ENCODE assay signal across 8 cellular contexts in the genomic region with DNA sequence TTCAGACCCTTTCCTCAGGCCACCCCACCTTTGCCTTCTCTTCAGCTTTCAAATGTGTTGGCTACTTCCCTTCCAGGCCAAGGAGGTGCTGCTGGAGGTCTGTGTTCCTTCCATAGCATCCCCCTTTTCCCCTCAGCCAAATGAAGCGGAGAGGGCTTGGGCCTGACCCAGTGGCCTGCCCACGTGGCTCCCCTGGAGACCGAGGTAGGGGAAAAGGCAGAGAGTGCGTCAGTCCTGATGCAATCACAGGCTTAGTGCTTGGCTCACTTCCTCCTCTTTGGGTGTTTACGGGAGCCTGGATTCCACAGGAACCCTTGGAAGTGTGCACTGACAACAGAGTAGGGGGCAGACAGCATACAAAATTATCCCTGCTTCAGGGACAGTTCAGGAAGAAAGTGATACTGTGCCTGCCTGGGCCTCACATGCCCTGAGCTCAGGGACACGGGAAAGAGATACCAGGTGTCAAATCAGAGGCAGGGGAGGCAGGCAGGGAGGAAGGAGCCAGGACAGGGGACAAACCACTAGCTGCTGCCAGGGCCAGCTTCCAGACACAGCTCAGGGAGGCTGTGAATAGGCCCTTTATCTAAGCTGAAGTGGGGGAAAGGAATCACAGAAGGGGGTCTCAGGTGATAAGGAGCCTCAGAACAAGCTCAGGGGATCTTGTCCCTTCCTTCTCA. TPM values are rescaled to one million over a fixed set of nuclear protein-coding genes. Genes with fewer than 3 reads are reported as not detected.
DNase-seq lines count a peak whose midpoint lies in the region; ATAC-seq and TF ChIP-seq lines count a peak whose summit lies in the region.

No MANE protein-coding gene starts in this region.

- H3K4me3 Mint-ChIP-seq in H9, result no peak overlapping the region; a peak in 1 of 5 replicates
- H3K4me3 Mint-ChIP-seq in endodermal cell, result peak overlapping the region; percentile 5

- H2BK15ac ChIP-seq in H9 (ENCODE audit: low read depth, low read length), result no peak overlapping the region

- H2BK12ac ChIP-seq in H9 (ENCODE audit: insufficient read length, low read depth, low read length), result no peak overlapping the region

- H3K18ac ChIP-seq in H9 (ENCODE audit: insufficient read length, low read depth, low read length), result peak overlapping the region; percentile 78

- no peak overlapping the region for H3K27ac ChIP-seq in H9 (ENCODE audit: insufficient read length, low read depth, low read length)
- H3K27ac ChIP-seq in SJSA1, result peak overlapping the region; percentile 82
- peak overlapping the region; percentile 55 for H3K27ac ChIP-seq in endodermal cell (ENCODE audit: low read depth, low read length)
- H3K27ac ChIP-seq in urinary bladder (ENCODE audit: low read depth), result peak overlapping the region; percentile 93

- no peak overlapping the region for H2BK120ac ChIP-seq in H9 (ENCODE audit: low read depth, low read length, poor library complexity, severe bottlenecking)

- intact Hi-C loops in mucosa of descending colon (cut with DNase I, micrococcal nuclease), result no loop called here

- no peak overlapping the region for H3K23ac ChIP-seq in H9 (ENCODE audit: insufficient read length, low read depth, low read length)

- no peaks in the 10 kb centered on the region for H3K27me3 ChIP-seq in H9 (ENCODE audit: insufficient read depth, low read length)
- no peaks in the 10 kb centered on the region for H3K27me3 ChIP-seq in SJSA1 (replicated peaks)
- H3K27me3 ChIP-seq in endodermal cell (ENCODE audit: control insufficient read depth, insufficient read depth, low read length, poor library complexity, severe bottlenecking), result no peaks in the 10 kb centered on the region

- no peaks in the 10 kb centered on the region for H4K20me1 ChIP-seq in H9 (ENCODE audit: control insufficient read depth, insufficient read depth, insufficient read length)

- H3K4ac ChIP-seq in H9 (ENCODE audit: low read depth, low read length), result no peak overlapping the region

- H3K56ac ChIP-seq in H9 (ENCODE audit: insufficient read length, low read depth, low read length), result no peak overlapping the region

- no peak overlapping the region for H4K91ac ChIP-seq in H9 (ENCODE audit: insufficient read length, low read depth, low read length)

- no peaks in the 10 kb centered on the region for H3K23me2 ChIP-seq in H9 (ENCODE audit: insufficient read length, low read depth, low read length, poor library complexity, severe bottlenecking)

- DNase-seq in H9 (peak; percentile 38), SJSA1 (ENCODE audit: low read depth in 1 of 2, low spot score in 2 of 2) (peak; percentile 75 to 76), endodermal cell (peak; percentile 90), mucosa of descending colon (peak; percentile 69 to 83 (median 76)), HuH-7.5 (ENCODE audit: low spot score) (no peak), DMS79 treated with DMSO at 0.1 percent for 48 hours (lab: John Stamatoyannopoulos, UW) (no peak)

- H3K9me3 Mint-ChIP-seq in H9 (no peaks in the 10 kb centered on the region), endodermal cell (peaks cover 8% of the 10 kb centered on the region)

- H3K9me3 ChIP-seq in H9 (ENCODE audit: control insufficient read depth, low read depth, low read length) (no peaks in the 10 kb centered on the region), SJSA1 (replicated peaks) (no peaks in the 10 kb centered on the region), endodermal cell (ENCODE audit: control insufficient read depth, low read length) (no peaks in the 10 kb centered on the region), mucosa of descending colon (no peaks in the 10 kb centered on the region)

- H3K4me1 ChIP-seq in H9 (ENCODE audit: insufficient read depth, low read length) (peaks cover 4% of the 10 kb centered on the region; the same call in 1 of the 2 replicates), SJSA1 (replicated peaks) (peaks cover 25% of the 10 kb centered on the region), endodermal cell (ENCODE audit: control insufficient read depth, insufficient read depth, low read length) (peaks cover 20% of the 10 kb centered on the region), mucosa of descending colon (ENCODE audit: low read depth) (peaks cover 19% of the 10 kb centered on the region), urinary bladder (ENCODE audit: insufficient read depth) (no peaks in the 10 kb centered on the region)

- ATAC-seq in mucosa of descending colon, result peak; percentile 88
- no peak for ATAC-seq in GM19463 (IDR thresholded peaks at IDR 0.05; ENCODE audit: unreplicated experiment)

- H3K27ac Mint-ChIP-seq in H9, result peak overlapping the region; percentile 87 to 92 (median 90)
- peak overlapping the region; percentile 97 for H3K27ac Mint-ChIP-seq in endodermal cell

- H3K4me2 ChIP-seq in H9 (ENCODE audit: insufficient read depth, insufficient read length, low read length), result no peak overlapping the region

- H2BK5ac ChIP-seq in H9 (ENCODE audit: insufficient read length, low read length), result no peak overlapping the region

- H3T11ph ChIP-seq in H9 (ENCODE audit: low read length), result no peak overlapping the region

- H3K14ac ChIP-seq in H9 (ENCODE audit: insufficient read depth, low read length), result peak overlapping the region; percentile 47

- no peaks in the 10 kb centered on the region for H3K36me3 ChIP-seq in SJSA1
- H3K36me3 ChIP-seq in endodermal cell (ENCODE audit: control insufficient read depth, insufficient read depth, low read length), result no peaks in the 10 kb centered on the region
- H3K36me3 ChIP-seq in mucosa of descending colon (ENCODE audit: low read depth), result no peaks in the 10 kb centered on the region
- no peaks in the 10 kb centered on the region for H3K36me3 ChIP-seq in urinary bladder (ENCODE audit: insufficient read depth)

- no peaks in the 10 kb centered on the region for H3K27me3 Mint-ChIP-seq in H9 (ENCODE audit: low read depth)
- no peaks in the 10 kb centered on the region for H3K27me3 Mint-ChIP-seq in endodermal cell (ENCODE audit: insufficient read depth)

- no peak overlapping the region for H2AK5ac ChIP-seq in H9 (ENCODE audit: insufficient read length, low read length)

- H4K8ac ChIP-seq in H9 (replicated peaks; ENCODE audit: insufficient read length, low read depth, low read length), result no peak overlapping the region

- H3K9ac ChIP-seq in H9 (ENCODE audit: extremely low read depth, insufficient read length, low read length) (no peak overlapping the region), endodermal cell (ENCODE audit: extremely low read depth, low read length, poor library complexity, severe bottlenecking) (peak overlapping the region; percentile 51)

- H2AFZ ChIP-seq in H9 (ENCODE audit: low read length), result peak overlapping the region; percentile 76

- TF ChIP-seq CTCF in H9 (conservative IDR thresholded peaks at IDR 0.05), result no peak
- no peak for TF ChIP-seq CTCF in endodermal cell (conservative IDR thresholded peaks at IDR 0.05)
- no peak for TF ChIP-seq CTCF in mucosa of descending colon (IDR thresholded peaks at IDR 0.05)

- no peak overlapping the region for H2BK20ac ChIP-seq in H9 (ENCODE audit: low read depth, low read length, poor library complexity, severe bottlenecking)

- H3K36me3 Mint-ChIP-seq in H9 (ENCODE audit: insufficient read depth in 1 of 3, low read depth in 3 of 3) (no peaks in the 10 kb centered on the region), endodermal cell (ENCODE audit: low read depth) (peaks cover 2% of the 10 kb centered on the region)

- H3K79me2 ChIP-seq in H9 (ENCODE audit: insufficient read depth, low read length), result no peaks in the 10 kb centered on the region

- no peak overlapping the region for H4K5ac ChIP-seq in H9 (ENCODE audit: insufficient read length, low read depth, low read length)

- H3K4me3 ChIP-seq in SJSA1 (no peak overlapping the region), endodermal cell (ENCODE audit: low read length) (peak overlapping the region; percentile 59), mucosa of descending colon (no peak overlapping the region), urinary bladder (ENCODE audit: low read depth, low read length) (no peak overlapping the region)

- WGBS in H9 (ENCODE audit: extremely low coverage, insufficient read length, low lambda C conversion rate), result no CpG with 5 or more reads among the region's 6 CpGs
- 31 to 40% methylated on average over 1 to 6 of the region's 6 CpGs for WGBS in endodermal cell (ENCODE audit: insufficient coverage in 1 of 2, insufficient read length in 1 of 2), 2 experiments
- 12% methylated on average over 6 of the region's 6 CpGs for WGBS in urinary bladder

- H3K4me1 Mint-ChIP-seq in H9, result peaks cover 34 to 48% of the 10 kb centered on the region in 2 experiments
- H3K4me1 Mint-ChIP-seq in endodermal cell, result peaks cover 40% of the 10 kb centered on the region

- no peaks in the 10 kb centered on the region for H3K79me1 ChIP-seq in H9 (ENCODE audit: insufficient read depth, low read depth, low read length, poor library complexity, severe bottlenecking)

RNA-seq across cellular contexts. Expression of a gene that starts 16.6 kb away (rescaled TPM):
- 191 and 192 TPM in 2 replicates for total RNA-seq in H9 (2021)
- 287 and 325 TPM in 2 replicates for total RNA-seq in SJSA1 (2014; rRNA removed; shearing (Covaris generic))
- 100 to 1,000 TPM; 211 TPM for total RNA-seq in endodermal cell
- polyA plus RNA-seq in endodermal cell (2013, experiment 1 of 2), result 159 TPM
- polyA plus RNA-seq in endodermal cell (2013, experiment 2 of 2), result 160 TPM
- total RNA-seq in mucosa of descending colon, result 100 to 1,000 TPM; 211 to 307 (median 298) TPM
- 462 TPM for total RNA-seq in urinary bladder
- polyA plus RNA-seq in urinary bladder, result 118 TPM

RNA-seq across cellular contexts. Expression of a gene that starts 58.9 kb away (rescaled TPM):
- total RNA-seq in H9 (2021) (267 and 273 TPM in 2 replicates), endodermal cell (100 to 1,000 TPM; 201 to 235 TPM), mucosa of descending colon (100 to 1,000 TPM in 1 of 3 donors, 10 to 100 TPM in 2; 85.2 to 127 (median 90.5) TPM), urinary bladder (84.8 TPM)
- total RNA-seq in SJSA1 (2014; rRNA removed; shearing (Covaris generic)), result 61.1 and 74.6 TPM in 2 replicates
- polyA plus RNA-seq in endodermal cell (2013, experiment 1 of 2), result 307 TPM
- polyA plus RNA-seq in endodermal cell (2013, experiment 2 of 2), result 280 TPM
- polyA plus RNA-seq in urinary bladder, result 85.0 TPM

Comparison
In these comparisons a context has a peak if more than half of its experiments do, and no peak if none do; other contexts are left out.
1. DNase-seq: peak in H9 (single experiment), SJSA1 (2 of 2), endodermal cell (single experiment) and mucosa of descending colon (3 of 3); none in HuH-7.5 (single experiment) and DMS79 treated with DMSO at 0.1 percent for 48 hours (single experiment).